In the genomic region with DNA sequence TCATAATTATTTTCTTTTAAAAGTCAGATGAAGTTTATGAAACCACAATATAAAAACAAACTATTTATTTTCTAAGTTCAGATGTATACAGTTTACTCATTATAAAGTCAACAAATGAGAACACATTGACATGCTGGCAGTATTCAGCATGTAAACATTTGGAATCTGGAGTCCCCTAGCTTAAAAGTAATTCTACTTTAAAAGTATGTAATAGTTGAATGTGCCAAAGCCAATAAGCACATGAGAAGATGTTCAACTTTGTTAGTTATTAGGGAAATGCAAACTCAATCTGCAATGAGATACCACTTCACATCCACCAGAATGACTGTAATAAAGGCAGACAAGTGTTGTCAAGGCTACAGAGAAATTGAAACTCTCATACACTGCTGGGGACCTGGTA, we compare ENCODE assay signal across 24 cellular contexts.
"Had no signal": no experiment of that assay in that cellular context is flagged by ENCODE, and none has a peak within 500 bp of the region (broad histone marks: within the 10 kb centered on the region; RNA-seq: fewer than 3 reads in every experiment).

No MANE protein-coding gene starts in this region.

- H3K36me3 ChIP-seq: neural progenitor cell, ovary, right lobe of liver, sigmoid colon, stomach, thoracic aorta, thyroid gland, tibial nerve, upper lobe of left lung, vagina had no signal

- H3K4me1 ChIP-seq: neural progenitor cell, parathyroid adenoma, psoas muscle, right lobe of liver, tibial nerve, upper lobe of left lung had no signal

- ATAC-seq: psoas muscle; right cardiac atrium; right lobe of liver; stimulated activated effector memory CD8-positive, alpha-beta T cell treated with anti-CD3 and anti-CD28 coated beads, Interleukin-12 subunit alpha, Interleukin-12 subunit beta, amount 100 ng/mL, for 72 hours; stimulated activated naive B cell treated with anti-CD40 and anti-IgM and Interleukin-4, amounts not matched to agents 10 μg/mL and 1 μg/mL and 100 μg/mL, for 72 hours had no signal

- H3K27me3 ChIP-seq: neural progenitor cell, ovary, right lobe of liver, sigmoid colon, stomach, thyroid gland, tibial nerve, upper lobe of left lung, vagina had no signal

- H3K4me3 ChIP-seq: neural progenitor cell, ovary, psoas muscle, right lobe of liver, sigmoid colon, stomach, thoracic aorta, thyroid gland, tibial nerve, upper lobe of left lung, vagina had no signal

- DNase-seq: occipital lobe; ovary; posterior cingulate gyrus; psoas muscle; right cardiac atrium; right lobe of liver; sigmoid colon; small intestine; stimulated activated CD4-positive, alpha-beta T cell treated with anti-CD3 and anti-CD28 coated beads, Interleukin-15, amount 100 ng/mL, for 24 hours; stimulated activated CD4-positive, alpha-beta T cell treated with anti-CD3 and anti-CD28 coated beads, Interleukin-2, amount 100 ng/mL, for 24 hours; stimulated activated CD4-positive, alpha-beta T cell treated with anti-CD3 and anti-CD28 coated beads, Interleukin-2, amount 100 ng/mL, for 48 hours; stimulated activated CD4-positive, alpha-beta T cell treated with anti-CD3 and anti-CD28 coated beads, Interleukin-4, amount 100 ng/mL, for 24 hours; stimulated activated naive B cell treated with anti-CD40 and anti-IgM and Interleukin-4, amounts not matched to agents 10 μg/mL and 1 μg/mL and 100 μg/mL, for 72 hours; stimulated activated naive CD4-positive, alpha-beta T cell treated with Interleukin-2 at 50 U/mL for 16 hours; stomach; thyroid gland; trophoblast cell; upper lobe of left lung had no signal

- H3K9me3 ChIP-seq: ovary, psoas muscle, right lobe of liver, sigmoid colon, stomach, thoracic aorta, thyroid gland, upper lobe of left lung, vagina had no signal

- H3K27ac ChIP-seq: neural progenitor cell, ovary, parathyroid adenoma, psoas muscle, right lobe of liver, stomach, thoracic aorta, thyroid gland, tibial nerve, upper lobe of left lung, vagina had no signal
